In genomic region chr5:160726721-160727120, GRCh38 we compare ENCODE assay signal across 31 cellular contexts.
"Had no signal": no experiment of that assay in that cellular context is flagged by ENCODE, and none has a peak within 500 bp of the region (broad histone marks: within the 10 kb centered on the region; RNA-seq: fewer than 3 reads in every experiment).

No MANE protein-coding gene starts in this region.

- H3K4me2 ChIP-seq: neural progenitor cell, smooth muscle cell had no signal

- H2AFZ ChIP-seq: neural progenitor cell had no signal

- H3K4me1 ChIP-seq: left lung, lower lobe of right lung, neural progenitor cell, right atrium auricular region, right lobe of liver, tibial nerve, upper lobe of left lung, vagina had no signal

- H3K27ac ChIP-seq: left lung, lower lobe of right lung, neural progenitor cell, neutrophil, ovary, right atrium auricular region, right lobe of liver, tibial nerve, upper lobe of left lung, vagina had no signal

- H3K4me3 Mint-ChIP-seq: immature natural killer cell; mesothelial cell of epicardium; naive B cell; natural killer cell; nephron progenitor cell; neural progenitor cell; stimulated activated memory B cell treated with anti-CD40 and anti-IgM and Interleukin-4, amounts not matched to agents 10 μg/mL and 1 μg/mL and 100 μg/mL, for 72 hours; stimulated activated naive CD8-positive, alpha-beta T cell treated with anti-CD3 and anti-CD28 coated beads, Interleukin-15, amount 100 ng/mL, for 72 hours had no signal

- H3K27ac Mint-ChIP-seq: immature natural killer cell; mesothelial cell of epicardium; naive B cell; natural killer cell; nephron progenitor cell; neural progenitor cell; progenitor cell of endocrine pancreas; stimulated activated memory B cell treated with anti-CD40 and anti-IgM and Interleukin-4, amounts not matched to agents 10 μg/mL and 1 μg/mL and 100 μg/mL, for 72 hours had no signal

- H3K9ac ChIP-seq: neural progenitor cell had no signal

- H3K4me1 Mint-ChIP-seq: immature natural killer cell; naive B cell; natural killer cell; nephron progenitor cell; neural progenitor cell; stimulated activated memory B cell treated with anti-CD40 and anti-IgM and Interleukin-4, amounts not matched to agents 10 μg/mL and 1 μg/mL and 100 μg/mL, for 72 hours; stimulated activated naive CD8-positive, alpha-beta T cell treated with anti-CD3 and anti-CD28 coated beads, Interleukin-15, amount 100 ng/mL, for 72 hours had no signal

- H3K4me3 ChIP-seq: left lung, lower lobe of right lung, neural progenitor cell, ovary, right atrium auricular region, right lobe of liver, smooth muscle cell, tibial nerve, upper lobe of left lung, vagina had no signal

- H3K36me3 ChIP-seq: left lung, lower lobe of right lung, neural progenitor cell, neutrophil, ovary, right atrium auricular region, right lobe of liver, tibial nerve, upper lobe of left lung, vagina had no signal

- H3K27me3 ChIP-seq: left lung, neural progenitor cell, neutrophil, ovary, right atrium auricular region, right lobe of liver, tibial nerve, upper lobe of left lung, vagina had no signal

- H3K9me3 Mint-ChIP-seq: mesothelial cell of epicardium; nephron progenitor cell; neural progenitor cell; stimulated activated naive CD8-positive, alpha-beta T cell treated with anti-CD3 and anti-CD28 coated beads, Interleukin-15, amount 100 ng/mL, for 72 hours had no signal

- DNase-seq: hypothalamus; immature natural killer cell; kidney; left colon; left lung; lower lobe of right lung; mammary epithelial cell; mesenchymal stem cell; naive B cell; natural killer cell; nephron progenitor cell; occipital lobe; ovary; right lobe of liver; stimulated activated CD4-positive, alpha-beta T cell treated with anti-CD3 and anti-CD28 coated beads, Interleukin-1b, Interleukin-23, amount 100 ng/mL, for 48 hours; stimulated activated CD4-positive, alpha-beta T cell treated with anti-CD3 and anti-CD28 coated beads, Interleukin-2, amount 100 ng/mL, for 48 hours; stimulated activated CD4-positive, alpha-beta T cell treated with anti-CD3 and anti-CD28 coated beads, Interleukin-4, amount 100 ng/mL, for 4 hours; stimulated activated CD8-positive, alpha-beta memory T cell treated with anti-CD3 and anti-CD28 coated beads, Interleukin-4, amount 100 ng/mL, for 48 hours; stimulated activated naive CD4-positive, alpha-beta T cell treated with Interleukin-2 at 50 U/mL for 16 hours; stimulated activated naive CD8-positive, alpha-beta T cell treated with anti-CD3 and anti-CD28 coated beads, Interleukin-15, amount 100 ng/mL, for 72 hours; substantia nigra; upper lobe of left lung had no signal

- ATAC-seq: left lung; lower lobe of right lung; natural killer cell; right lobe of liver; stimulated activated memory B cell treated with anti-CD40 and anti-IgM and Interleukin-4, amounts not matched to agents 10 μg/mL and 1 μg/mL and 100 μg/mL, for 72 hours; stimulated activated naive CD8-positive, alpha-beta T cell treated with anti-CD3 and anti-CD28 coated beads, Interleukin-15, amount 100 ng/mL, for 72 hours had no signal

- H3K27me3 Mint-ChIP-seq: progenitor cell of endocrine pancreas had no signal

- H3K9me3 ChIP-seq: left lung, lower lobe of right lung, neutrophil, ovary, right atrium auricular region, right lobe of liver, tibial nerve, upper lobe of left lung, vagina had no signal

- H3K36me3 Mint-ChIP-seq: immature natural killer cell; mesothelial cell of epicardium; naive B cell; natural killer cell; neural progenitor cell; stimulated activated memory B cell treated with anti-CD40 and anti-IgM and Interleukin-4, amounts not matched to agents 10 μg/mL and 1 μg/mL and 100 μg/mL, for 72 hours had no signal
